Comparison of ENCODE assay signal across 8 cellular contexts in genomic region chr19:1279782-1280341, GRCh38. TPM values are rescaled to one million over a fixed set of nuclear protein-coding genes. Genes with fewer than 3 reads are reported as not detected.
DNase-seq lines count a peak whose midpoint lies in the region; ATAC-seq and TF ChIP-seq lines count a peak whose summit lies in the region.

No MANE protein-coding gene starts in this region.

- peaks cover 19% of the 10 kb centered on the region for H3K27me3 ChIP-seq in foreskin keratinocyte

- TF ChIP-seq CTCF in foreskin keratinocyte (conservative IDR thresholded peaks at IDR 0.05) (peak; percentile 94), omental fat pad (IDR thresholded peaks at IDR 0.05) (peak in 2 of 3 donors; percentile 37 to 85)

- no peak overlapping the region for H3K27ac ChIP-seq in foreskin keratinocyte

- ATAC-seq in foreskin keratinocyte (peak; percentile 27), omental fat pad (ENCODE audit: low FRiP score) (peak; percentile 28), HG03139 (IDR thresholded peaks at IDR 0.05; ENCODE audit: unreplicated experiment) (no peak)

- no peaks in the 10 kb centered on the region for H3K4me1 ChIP-seq in foreskin keratinocyte

- DNase-seq in Daoy (ENCODE audit: low read depth) (peak; percentile 87), LoVo (ENCODE audit: low spot score) (peak; percentile 82), SHP77 treated with DMSO at 0.1 percent for 48 hours (lab: John Stamatoyannopoulos, UW) (peak; percentile 37), foreskin keratinocyte (peak in 1 of 2 donors; percentile 54), omental fat pad (ENCODE audit: low spot score) (no peak), ureter (ENCODE audit: low spot score) (peak; percentile 87)
- DNase-seq in activated gamma-delta T cell treated with anti-CD3 and anti-CD28 coated beads, Interleukin-2, amount 50 U/mL, for 16 hours (ENCODE audit: low read depth): peak; percentile 73

RNA-seq across cellular contexts. Expression of gene FAM174C, which starts 4.5 kb away (rescaled TPM):
- total RNA-seq in Daoy (2014; rRNA removed; shearing (Covaris generic)): 59.0 and 104 TPM in 2 replicates
- total RNA-seq in foreskin keratinocyte: 48.1 and 50.9 TPM in 2 replicates
- polyA plus RNA-seq in foreskin keratinocyte: 79.6 and 91.6 TPM in 2 replicates
- total RNA-seq in omental fat pad: 10 to 100 TPM; 47.2 to 69.1 (median 59.3) TPM
- 47.5 TPM for total RNA-seq in ureter

RNA-seq across cellular contexts. Expression of gene EFNA2, which starts 5.8 kb away (rescaled TPM):
- 0.17 and 0.21 TPM in 2 replicates for total RNA-seq in Daoy (2014; rRNA removed; shearing (Covaris generic))
- total RNA-seq in foreskin keratinocyte (not detected in 2 replicates), omental fat pad (not detected), ureter (0.70 TPM)
- polyA plus RNA-seq in foreskin keratinocyte: not detected in 2 replicates

RNA-seq across cellular contexts. Expression of gene CIRBP, which starts 10.7 kb away (rescaled TPM):
- 234 and 288 TPM in 2 replicates for total RNA-seq in Daoy (2014; rRNA removed; shearing (Covaris generic))
- 95.4 and 99.9 TPM in 2 replicates for total RNA-seq in foreskin keratinocyte
- 128 and 129 TPM in 2 replicates for polyA plus RNA-seq in foreskin keratinocyte
- 100 to 1,000 TPM; 292 to 484 (median 372) TPM for total RNA-seq in omental fat pad
- 524 TPM for total RNA-seq in ureter

RNA-seq across cellular contexts. Expression of gene MIDN, which starts 31.5 kb away (rescaled TPM):
- total RNA-seq in Daoy (2014; rRNA removed; shearing (Covaris generic)): 8.7 and 14.3 TPM in 2 replicates
- total RNA-seq in foreskin keratinocyte (21.3 and 24.4 TPM in 2 replicates), omental fat pad (10 to 100 TPM; 24.5 to 68.6 (median 44.1) TPM), ureter (121 TPM)
- polyA plus RNA-seq in foreskin keratinocyte: 16.6 and 17.7 TPM in 2 replicates

RNA-seq across cellular contexts. Expression of gene ATP5F1D, which starts 38.3 kb away (rescaled TPM):
- total RNA-seq in Daoy (2014; rRNA removed; shearing (Covaris generic)): 41.4 and 82.8 TPM in 2 replicates
- total RNA-seq in foreskin keratinocyte (133 and 135 TPM in 2 replicates), omental fat pad (10 to 100 TPM; 46.4 to 76.0 (median 60.2) TPM), ureter (144 TPM)
- 244 and 259 TPM in 2 replicates for polyA plus RNA-seq in foreskin keratinocyte
